ENCODE assay signal across 16 cellular contexts in genomic region chr14:74270382-74271177, GRCh38. TPM values are rescaled to one million over a fixed set of nuclear protein-coding genes. Genes with fewer than 3 reads are reported as not detected.
DNase-seq lines count a peak whose midpoint lies in the region; ATAC-seq, FAIRE-seq and TF ChIP-seq lines count a peak whose summit lies in the region.
"Not testable (repeated sequence)": the region's sequence is repeated elsewhere in the genome, so short reads cannot be mapped to it uniquely, and the experiment has no call there.
"Had no signal": no experiment of that assay in that cellular context is flagged by ENCODE, and none has a peak within 500 bp of the region (broad histone marks: within the 10 kb centered on the region; RNA-seq: fewer than 3 reads in every experiment).

No MANE protein-coding gene starts in this region.

- WGBS in A549 (ENCODE audit: missing lambda C conversion rate): 42% methylated on average over 14 of the region's 14 CpGs
- WGBS in SK-N-SH (ENCODE audit: low lambda C conversion rate): 55% methylated on average over 14 of the region's 14 CpGs
- 6% methylated on average over 8 of the region's 14 CpGs for WGBS in K562 (ENCODE audit: insufficient coverage, low coverage, missing lambda C conversion rate)

- H3K4me3 ChIP-seq in A549; MG63; SK-N-SH (ENCODE audit: low read depth in 2 of 2, low read length in 1 of 2); K562: not testable (repeated sequence)

- ATAC-seq in A549 (peak in 1 of 2 experiments; percentile 53; a peak in 3 of 6 replicates), esophagus mucosa (peak; percentile 73)
- ATAC-seq in K562: not testable (repeated sequence)

- not testable (repeated sequence) for H3K27me3 ChIP-seq in MG63; SK-N-SH (ENCODE audit: insufficient read depth); K562 (ENCODE audit: control insufficient read depth in 2 of 2, insufficient read depth in 2 of 2, low read length in 2 of 2)

- DNase-seq in A549 (ENCODE audit: low read depth in 1 of 2, low spot score in 1 of 2): peak in 1 of 2 experiments; percentile 48
- peak; percentile 37 for DNase-seq in GM03348 (ENCODE audit: low spot score)
- DNase-seq in MG63: peak; percentile 78
- DNase-seq in SK-N-SH; progenitor cell of endocrine pancreas (ENCODE audit: low spot score, unreplicated experiment): not testable (repeated sequence)
- DNase-seq in K562 (ENCODE audit: extremely low read depth in 1 of 4, low spot score in 3 of 4): peak in 1 of 4 experiments; percentile 16
- DNase-seq in iris pigment epithelial cell (ENCODE audit: low read depth): peak; percentile 85

- CTCF ChIA-PET in A549 (lab: Yijun Ruan, JAX): interaction anchor here (0.7 to 1.5 kb wide), 8 partner anchors 10 to 32 kb away, joined by 3 to 8 read pairs (median 5); partner anchors contain the start of gene ABCD4
- CTCF ChIA-PET in SK-N-SH (lab: Yijun Ruan, JAX): interaction anchor here (0.8 to 5.9 kb wide), 5 partner anchors 13 to 54 kb away, joined by 3 to 35 read pairs (median 3); no protein-coding TSS in a partner anchor
- CTCF ChIA-PET in K562 (lab: Yijun Ruan, JAX; ENCODE audit: low intra/inter-chr PET ratio): not testable (repeated sequence)

- H3K4me3 Mint-ChIP-seq in progenitor cell of endocrine pancreas (ENCODE audit: low read depth): not testable (repeated sequence)

- not testable (repeated sequence) for H3K36me3 Mint-ChIP-seq in progenitor cell of endocrine pancreas (ENCODE audit: insufficient read depth)

- peak overlapping the region; percentile 43 for H3K4me2 ChIP-seq in A549
- not testable (repeated sequence) for H3K4me2 ChIP-seq in SK-N-SH; K562 (ENCODE audit: insufficient read depth, low read length)

- H3K9me1 ChIP-seq in K562 (ENCODE audit: control insufficient read depth, insufficient read depth, low read length): not testable (repeated sequence)

- H3K79me2 ChIP-seq in SK-N-SH (ENCODE audit: insufficient read depth); K562 (ENCODE audit: control insufficient read depth, insufficient read depth, low read length): not testable (repeated sequence)

- not testable (repeated sequence) for H3K9me3 Mint-ChIP-seq in progenitor cell of endocrine pancreas (ENCODE audit: low read depth)

- not testable (repeated sequence) for H3K27me3 Mint-ChIP-seq in progenitor cell of endocrine pancreas

- not testable (repeated sequence) for TF ChIP-seq POLR2A in A549 (IDR thresholded peaks at IDR 0.05; ENCODE audit: low read length); K562 (conservative IDR thresholded peaks at IDR 0.05)

- not testable (repeated sequence) for H2AFZ ChIP-seq in SK-N-SH (ENCODE audit: low read depth); K562 (ENCODE audit: low read depth, low read length)

- TF ChIP-seq RAD21 in A549 (conservative IDR thresholded peaks at IDR 0.05 in 1 of 2, IDR thresholded peaks at IDR 0.05 in 1 of 2); SK-N-SH (IDR thresholded peaks at IDR 0.05; ENCODE audit: low read length); K562 (CRISPR knock-in tag; conservative IDR thresholded peaks at IDR 0.05 in 1 of 2, IDR thresholded peaks at IDR 0.05 in 1 of 2): not testable (repeated sequence)

- in situ Hi-C loops in K562 (cut with MboI): not testable (repeated sequence)

- H3K27ac ChIP-seq in A549; K562 (ENCODE audit: extremely low read depth, low read depth, low read length): not testable (repeated sequence)
- peak overlapping the region in 1 of 2 experiments; percentile 8; a peak in 2 of 4 replicates for H3K27ac ChIP-seq in SK-N-SH (ENCODE audit: low read depth in 2 of 2, low read length in 1 of 2)

- H3K36me3 ChIP-seq in MG63; SK-N-SH (replicated peaks in 1 of 2; ENCODE audit: control insufficient read depth in 1 of 2, insufficient read depth in 2 of 2, low read length in 1 of 2); K562 (ENCODE audit: control insufficient read depth, insufficient read depth, low read length): not testable (repeated sequence)

- TF ChIP-seq EP300 in A549 (IDR thresholded peaks at IDR 0.05); SK-N-SH (IDR thresholded peaks at IDR 0.05; ENCODE audit: borderline replicate concordance in 1 of 2, low read depth in 1 of 2, low read length in 1 of 2); K562 (IDR thresholded peaks at IDR 0.05; ENCODE audit: low read length): not testable (repeated sequence)

- not testable (repeated sequence) for H3K4me1 Mint-ChIP-seq in progenitor cell of endocrine pancreas (ENCODE audit: low read depth)

- FAIRE-seq in A549 (lab: Jason Lieb, UNC); K562 (lab: Jason Lieb, UNC): not testable (repeated sequence)

- not testable (repeated sequence) for H3K4me1 ChIP-seq in A549; SK-N-SH (ENCODE audit: control insufficient read depth in 1 of 2, insufficient read depth in 2 of 2, low read depth in 1 of 2, low read length in 1 of 2); K562 (replicated peaks in 1 of 2; ENCODE audit: control insufficient read depth in 2 of 2, insufficient read depth in 2 of 2, low read length in 2 of 2)

- POLR2A ChIA-PET in A549 (lab: Yijun Ruan, JAX); SK-N-SH (lab: Yijun Ruan, JAX): not testable (repeated sequence)
- POLR2A ChIA-PET in K562 (lab: Yijun Ruan, JAX): interaction anchor here (0.6 kb wide), 1 partner anchor 96 kb away, joined by 4 read pairs; no protein-coding TSS in a partner anchor

- not testable (repeated sequence) for BruUV-seq in K562 (replicated peaks; lab: Mats Ljungman, UMichigan)

- peak overlapping the region; percentile 13 for H3K27ac Mint-ChIP-seq in progenitor cell of endocrine pancreas

- intact Hi-C loops in K562 (cut with micrococcal nuclease): not testable (repeated sequence)

- not testable (repeated sequence) for H3F3A ChIP-seq in SK-N-SH (replicated peaks; ENCODE audit: insufficient read depth)

- not testable (repeated sequence) for TF ChIP-seq CTCF in A549 (IDR thresholded peaks at IDR 0.05); SK-N-SH (IDR thresholded peaks at IDR 0.05); K562 (IDR thresholded peaks at IDR 0.05 in 2 of 3, conservative IDR thresholded peaks at IDR 0.05 in 1 of 3; ENCODE audit: insufficient read depth in 2 of 3, low read depth in 1 of 3, low read length in 3 of 3); progenitor cell of endocrine pancreas (IDR thresholded peaks at IDR 0.05; ENCODE audit: unreplicated experiment)

- not testable (repeated sequence) for H3K9ac ChIP-seq in SK-N-SH; K562 (ENCODE audit: insufficient read depth in 1 of 2, low read depth in 2 of 2, low read length in 2 of 2)

- not testable (repeated sequence) for H3K9me3 ChIP-seq in A549; MG63; SK-N-SH; K562 (replicated peaks; ENCODE audit: control insufficient read depth, insufficient read depth, low read depth, low read length)

- H3K9me2 ChIP-seq in SK-N-SH: not testable (repeated sequence)

- not testable (repeated sequence) for H4K20me1 ChIP-seq in SK-N-SH (ENCODE audit: insufficient read depth); K562 (replicated peaks; ENCODE audit: control insufficient read depth, insufficient read depth, low read length)

RNA-seq across cellular contexts. Expression of gene VSX2, which starts 31.3 kb away (rescaled TPM):
- polyA plus RNA-seq in A549 (2011; rRNA removed) (0.03 TPM in 1 of 2 replicates, not detected in the other), A549 (2017; fragmentation: RNase III; extraction: RNeasy Plus Mini Kit Qiagen cat#74134 plus additional on column Dnase treatment) (not detected in 3 replicates), SK-N-SH (2012; rRNA removed) (not detected in 2 replicates), K562 (2011; rRNA removed) (not detected in 2 replicates), K562 (2014; fragmentation: Illumina TruSeq; extraction: Trizol) (not detected in 2 replicates), K562 (2014; fragmentation: Nextera tagmentation; extraction: Ambion mirVana) (not detected), K562 (2014; rRNA removed) (not detected in 2 replicates)
- polyA plus RNA-seq in A549 (2012; cell fraction: cytosol; rRNA removed): not detected in 2 replicates
- polyA plus RNA-seq in A549 (2012; cell fraction: nucleus; rRNA removed): not detected in 2 replicates
- polyA minus RNA-seq in A549 (2011; rRNA and poly(A)+ RNA removed): not detected in 2 replicates
- total RNA-seq in MG63 (2014; rRNA removed; shearing (Covaris generic); ENCODE audit: low replicate concordance): not detected in 2 replicates
- not detected in 2 replicates for polyA plus RNA-seq in SK-N-SH (2012; cell fraction: cytosol; rRNA removed)
- polyA plus RNA-seq in SK-N-SH (2012; cell fraction: nucleus; rRNA removed): not detected in 2 replicates
- not detected in 2 replicates for total RNA-seq in K562 (2011; cell fraction: chromatin; rRNA removed; ENCODE audit: low replicate concordance)
- total RNA-seq in K562 (2011; cell fraction: nucleolus; rRNA removed): not detected in 2 replicates
- not detected in 2 replicates for total RNA-seq in K562 (2011; cell fraction: nucleoplasm; rRNA removed)
- total RNA-seq in K562 (2014; rRNA removed) (not detected in 2 replicates), K562 (2014; rRNA removed; fragmentation: Illumina TruSeq; extraction: Trizol) (not detected in 2 replicates), K562 (2015; rRNA removed; fragmentation: Illumina TruSeq; extraction: Trizol) (not detected in 2 replicates), K562 (2021) (0.04 TPM in 1 of 2 replicates, not detected in the other), esophagus mucosa (not detected), progenitor cell of endocrine pancreas (not detected in 2 replicates)
- not detected in 2 replicates for polyA plus RNA-seq in K562 (2011; cell fraction: cytosol; rRNA removed)
- not detected in 2 replicates for polyA plus RNA-seq in K562 (2011; cell fraction: nucleus; rRNA removed)
- polyA plus RNA-seq in K562 (2012): not detected in 2 replicates
- polyA minus RNA-seq in K562 (2011; rRNA and poly(A)+ RNA removed): not detected in 2 replicates
- not detected in 2 replicates for polyA minus RNA-seq in K562 (2011; cell fraction: cytosol; rRNA and poly(A)+ RNA removed)
- not detected in 2 replicates for polyA minus RNA-seq in K562 (2011; cell fraction: nucleus; rRNA and poly(A)+ RNA removed)
- total RNA-seq: activated T-helper 2 cell treated with anti-CD3 and anti-CD28 coated beads, Interferon-gamma antibody, Interleukin-2, Interleukin-4, amounts not matched to agents 10 μg/mL and 5 μg/mL and 100 μg/mL, durations not matched to agents 14 hours and 24 hours and 36 hours; CD4-positive, alpha-beta memory T cell; cerebellum; heart right ventricle; lung microvascular endothelial cell; natural killer cell; pulmonary artery endothelial cell; thyroid gland had no signal
- polyA plus RNA-seq: CD4-positive, alpha-beta memory T cell; heart right ventricle had no signal

RNA-seq across cellular contexts. Expression of gene ABCD4, which starts 32.2 kb away (rescaled TPM):
- polyA plus RNA-seq in A549 (2011; rRNA removed): 13.9 and 22.7 TPM in 2 replicates
- polyA plus RNA-seq in A549 (2012; cell fraction: cytosol; rRNA removed): 21.9 and 22.8 TPM in 2 replicates
- polyA plus RNA-seq in A549 (2012; cell fraction: nucleus; rRNA removed): 102 and 121 TPM in 2 replicates
- 31.2 to 36.6 TPM (median 35.8 TPM) in 3 replicates for polyA plus RNA-seq in A549 (2017; fragmentation: RNase III; extraction: RNeasy Plus Mini Kit Qiagen cat#74134 plus additional on column Dnase treatment)
- 33.9 and 36.6 TPM in 2 replicates for polyA minus RNA-seq in A549 (2011; rRNA and poly(A)+ RNA removed)
- 12.5 and 27.3 TPM in 2 replicates for total RNA-seq in MG63 (2014; rRNA removed; shearing (Covaris generic); ENCODE audit: low replicate concordance)
- polyA plus RNA-seq in SK-N-SH (2012; rRNA removed): 25.5 and 37.0 TPM in 2 replicates
- 16.2 and 18.6 TPM in 2 replicates for polyA plus RNA-seq in SK-N-SH (2012; cell fraction: cytosol; rRNA removed)
- polyA plus RNA-seq in SK-N-SH (2012; cell fraction: nucleus; rRNA removed): 210 and 245 TPM in 2 replicates
- 138 and 248 TPM in 2 replicates for total RNA-seq in K562 (2011; cell fraction: chromatin; rRNA removed; ENCODE audit: low replicate concordance)
- 114 and 119 TPM in 2 replicates for total RNA-seq in K562 (2011; cell fraction: nucleolus; rRNA removed)
- 128 and 188 TPM in 2 replicates for total RNA-seq in K562 (2011; cell fraction: nucleoplasm; rRNA removed)
- total RNA-seq in K562 (2014; rRNA removed): 13.2 and 14.8 TPM in 2 replicates
- total RNA-seq in K562 (2014; rRNA removed; fragmentation: Illumina TruSeq; extraction: Trizol): 8.2 and 8.4 TPM in 2 replicates
- total RNA-seq in K562 (2015; rRNA removed; fragmentation: Illumina TruSeq; extraction: Trizol): 9.5 and 11.2 TPM in 2 replicates
- total RNA-seq in K562 (2021): 16.4 and 17.2 TPM in 2 replicates
- 12.4 and 16.6 TPM in 2 replicates for polyA plus RNA-seq in K562 (2011; rRNA removed)
- polyA plus RNA-seq in K562 (2011; cell fraction: cytosol; rRNA removed): 7.9 and 12.2 TPM in 2 replicates
- 109 and 125 TPM in 2 replicates for polyA plus RNA-seq in K562 (2011; cell fraction: nucleus; rRNA removed)
- 11.9 and 27.3 TPM in 2 replicates for polyA plus RNA-seq in K562 (2012)
- polyA plus RNA-seq in K562 (2014; fragmentation: Illumina TruSeq; extraction: Trizol): 13.8 and 14.5 TPM in 2 replicates
- polyA plus RNA-seq in K562 (2014; fragmentation: Nextera tagmentation; extraction: Ambion mirVana): 1 to 10 TPM; 3.5 to 5.5 TPM
- 15.7 and 22.9 TPM in 2 replicates for polyA plus RNA-seq in K562 (2014; rRNA removed)
- polyA minus RNA-seq in K562 (2011; rRNA and poly(A)+ RNA removed): 14.6 and 15.0 TPM in 2 replicates
- polyA minus RNA-seq in K562 (2011; cell fraction: cytosol; rRNA and poly(A)+ RNA removed): 7.5 and 7.9 TPM in 2 replicates
- polyA minus RNA-seq in K562 (2011; cell fraction: nucleus; rRNA and poly(A)+ RNA removed): 33.4 and 40.4 TPM in 2 replicates
- 18.1 TPM for total RNA-seq in esophagus mucosa
- total RNA-seq in progenitor cell of endocrine pancreas: 155 and 158 TPM in 2 replicates
